27 cellular contexts compared by ENCODE assay signal in genomic region chr11:86435711-86436110, GRCh38.
"Had no signal": no experiment of that assay in that cellular context is flagged by ENCODE, and none has a peak within 500 bp of the region (broad histone marks: within the 10 kb centered on the region; RNA-seq: fewer than 3 reads in every experiment).

No MANE protein-coding gene starts in this region.

- FAIRE-seq: endometrium, islet of Langerhans, keratinocyte had no signal

- H3K4me3 ChIP-seq: colonic mucosa, esophagus squamous epithelium, gastrocnemius medialis, heart right ventricle, left lung, lower lobe of right lung, mucosa of descending colon had no signal

- H3K27me3 ChIP-seq: colonic mucosa, esophagus squamous epithelium, gastrocnemius medialis, heart right ventricle, left lung had no signal

- H3K4me3 Mint-ChIP-seq: dendritic cell treated with granulocyte-macrophage colony-stimulating factor and Interleukin-4, amounts not matched to agents 40 ng/mL and 50 ng/mL, for 4 days; effector memory CD8-positive, alpha-beta T cell; endodermal cell; mesothelial cell of epicardium had no signal

- H3K27ac Mint-ChIP-seq: dendritic cell treated with granulocyte-macrophage colony-stimulating factor and Interleukin-4, amounts not matched to agents 40 ng/mL and 50 ng/mL, for 4 days; effector memory CD8-positive, alpha-beta T cell; endodermal cell; mesothelial cell of epicardium had no signal

- H3K27ac ChIP-seq: colonic mucosa, epithelial cell of prostate, esophagus squamous epithelium, gastrocnemius medialis, heart right ventricle, left lung, lower lobe of right lung had no signal

- H3K9me3 ChIP-seq: colonic mucosa, esophagus squamous epithelium, gastrocnemius medialis, lower lobe of right lung, mucosa of descending colon had no signal

- ATAC-seq: effector memory CD8-positive, alpha-beta T cell; esophagus mucosa; gastrocnemius medialis; heart right ventricle; left cardiac atrium; left lung; left ventricle myocardium superior; lower lobe of right lung; mucosa of descending colon had no signal

- H3K4me1 ChIP-seq: colonic mucosa, esophagus squamous epithelium, gastrocnemius medialis, left lung, lower lobe of right lung had no signal

- H3K9me3 Mint-ChIP-seq: effector memory CD8-positive, alpha-beta T cell had no signal

- DNase-seq: colonic mucosa; cortex of kidney; effector CD8-positive, alpha-beta T cell; effector memory CD8-positive, alpha-beta T cell; endodermal cell; erythroblast; esophagus squamous epithelium; foreskin fibroblast; foreskin melanocyte; gastrocnemius medialis; glutamatergic neuron; head of caudate nucleus; heart right ventricle; hippocampal formation; left cardiac atrium; left lung; left ventricle myocardium superior; lower lobe of right lung; mesenchymal stem cell; mucosa of descending colon had no signal

- H3K27me3 Mint-ChIP-seq: dendritic cell treated with granulocyte-macrophage colony-stimulating factor and Interleukin-4, amounts not matched to agents 40 ng/mL and 50 ng/mL, for 4 days; effector memory CD8-positive, alpha-beta T cell had no signal

- H3K36me3 ChIP-seq: colonic mucosa, esophagus squamous epithelium, left lung, lower lobe of right lung had no signal
